In the genomic region with DNA sequence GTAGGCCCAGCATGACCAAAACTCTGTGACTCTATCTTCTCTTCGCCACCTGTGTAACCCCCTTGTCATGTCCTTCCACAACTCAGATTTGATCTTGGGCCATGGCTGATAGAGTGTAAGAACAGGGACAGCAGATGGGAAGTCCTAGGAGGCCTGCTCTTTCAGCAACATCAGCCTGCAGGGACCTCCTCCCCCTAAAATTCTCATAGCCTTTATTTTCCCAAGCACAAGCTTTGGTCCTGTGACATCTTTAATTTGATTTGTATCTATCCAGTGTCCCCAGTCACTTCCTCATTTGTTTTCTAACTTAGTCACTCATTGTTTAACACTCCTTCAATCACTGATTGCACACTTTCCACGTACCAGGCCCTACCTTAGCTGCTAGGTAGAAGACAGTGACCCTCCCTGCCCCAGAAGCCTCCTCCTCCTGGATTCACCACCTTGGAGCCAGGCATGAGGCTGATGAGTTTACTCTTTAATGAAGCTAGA, we compare ENCODE assay signal across 1 cellular context.
TF ChIP-seq lines count a peak whose summit lies in the region.

No MANE protein-coding gene starts in this region.

TF ChIP-seq in K562, 482 proteins besides CTCF, POLR2A, EP300 and RAD21 (continued from another document and continues in another):
- no peak for TF ChIP-seq CEBPB (tag; IDR thresholded peaks at IDR 0.05)
- TF ChIP-seq ZBTB40 (IDR thresholded peaks at IDR 0.05): no peak
- TF ChIP-seq ZBTB40 (CRISPR knock-in tag; IDR thresholded peaks at IDR 0.05): no peak
- no peak for TF ChIP-seq TEAD2 (tag; IDR thresholded peaks at IDR 0.05)
- TF ChIP-seq DIDO1 (tag; IDR thresholded peaks at IDR 0.05; ENCODE audit: low read depth): no peak
- no peak for TF ChIP-seq NCOA6 (IDR thresholded peaks at IDR 0.05)
- TF ChIP-seq RBFOX2 (IDR thresholded peaks at IDR 0.05; ENCODE audit: low read depth, low read length): no peak
- TF ChIP-seq THAP7 (CRISPR knock-in tag; IDR thresholded peaks at IDR 0.05): no peak
- peak in 1 of 2 experiments; percentile 16; a peak in 1 of 4 replicates for TF ChIP-seq TBL1XR1 (IDR thresholded peaks at IDR 0.05; ENCODE audit: low read length in 2 of 2)
- TF ChIP-seq MTA1 (IDR thresholded peaks at IDR 0.05; ENCODE audit: borderline replicate concordance): 0 out of 2 replicates have a peak, but pooled peaks have one; percentile 24
- peak in 1 of 2 experiments; percentile 64; a peak in 2 of 4 replicates for TF ChIP-seq HDAC1 (IDR thresholded peaks at IDR 0.05)
- no peak for TF ChIP-seq PURB (CRISPR knock-in tag; IDR thresholded peaks at IDR 0.05; ENCODE audit: low read depth)
- TF ChIP-seq ZNF445 (CRISPR knock-in tag; IDR thresholded peaks at IDR 0.05; ENCODE audit: low read depth): no peak
- no peak for TF ChIP-seq ZNF561 (CRISPR knock-in tag; conservative IDR thresholded peaks at IDR 0.05)
- no peak for TF ChIP-seq TEAD1 (CRISPR knock-in tag; IDR thresholded peaks at IDR 0.05)
- TF ChIP-seq ZNF24 (IDR thresholded peaks at IDR 0.05): no peak
- TF ChIP-seq ESRRB (CRISPR knock-in tag; IDR thresholded peaks at IDR 0.05; ENCODE audit: borderline replicate concordance): no peak
- no peak for TF ChIP-seq KAT2B (IDR thresholded peaks at IDR 0.05; ENCODE audit: low read depth, low read length)
- TF ChIP-seq RBM34 (IDR thresholded peaks at IDR 0.05; ENCODE audit: borderline replicate concordance, insufficient read depth, low read length): no peak
- no peak for TF ChIP-seq CBX5 (IDR thresholded peaks at IDR 0.05; ENCODE audit: borderline replicate concordance, low read depth)
- no peak for TF ChIP-seq ZNF311 (CRISPR knock-in tag; IDR thresholded peaks at IDR 0.05)
- TF ChIP-seq KLF6 (CRISPR knock-in tag; IDR thresholded peaks at IDR 0.05; ENCODE audit: borderline replicate concordance): no peak
- no peak for TF ChIP-seq ILF3 (IDR thresholded peaks at IDR 0.05; ENCODE audit: borderline replicate concordance)
- TF ChIP-seq CHD7 (IDR thresholded peaks at IDR 0.05; ENCODE audit: low read depth, low read length): no peak
- TF ChIP-seq ZZZ3 (IDR thresholded peaks at IDR 0.05): no peak
- no peak for TF ChIP-seq CSDE1 (IDR thresholded peaks at IDR 0.05)
- peak; percentile 29; the same call in 1 of the 2 replicates for TF ChIP-seq MECOM (CRISPR knock-in tag; IDR thresholded peaks at IDR 0.05)
- no peak for TF ChIP-seq FOXJ2 (tag; IDR thresholded peaks at IDR 0.05)
- TF ChIP-seq C11orf30 (IDR thresholded peaks at IDR 0.05; ENCODE audit: low read depth): no peak
- TF ChIP-seq MTF1 (CRISPR knock-in tag; IDR thresholded peaks at IDR 0.05; ENCODE audit: borderline replicate concordance): no peak
- TF ChIP-seq, protein P1, sequence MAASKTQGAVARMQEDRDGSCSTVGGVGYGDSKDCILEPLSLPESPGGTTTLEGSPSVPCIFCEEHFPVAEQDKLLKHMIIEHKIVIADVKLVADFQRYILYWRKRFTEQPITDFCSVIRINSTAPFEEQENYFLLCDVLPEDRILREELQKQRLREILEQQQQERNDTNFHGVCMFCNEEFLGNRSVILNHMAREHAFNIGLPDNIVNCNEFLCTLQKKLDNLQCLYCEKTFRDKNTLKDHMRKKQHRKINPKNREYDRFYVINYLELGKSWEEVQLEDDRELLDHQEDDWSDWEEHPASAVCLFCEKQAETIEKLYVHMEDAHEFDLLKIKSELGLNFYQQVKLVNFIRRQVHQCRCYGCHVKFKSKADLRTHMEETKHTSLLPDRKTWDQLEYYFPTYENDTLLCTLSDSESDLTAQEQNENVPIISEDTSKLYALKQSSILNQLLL (CRISPR knock-in tag; IDR thresholded peaks at IDR 0.05; ENCODE audit: borderline replicate concordance): no peak
- TF ChIP-seq SLC30A9 (CRISPR knock-in tag; IDR thresholded peaks at IDR 0.05): no peak
- no peak for TF ChIP-seq ZBTB12 (CRISPR knock-in tag; IDR thresholded peaks at IDR 0.05)
- TF ChIP-seq TAF1 (IDR thresholded peaks at IDR 0.05; ENCODE audit: control insufficient read depth, extremely low read depth, insufficient read depth, low read length, severe bottlenecking): peak; percentile 45
